8 cellular contexts compared by ENCODE assay signal in genomic region chr16:86517652-86518258, GRCh38. TPM values are rescaled to one million over a fixed set of nuclear protein-coding genes. Genes with fewer than 3 reads are reported as not detected.
DNase-seq lines count a peak whose midpoint lies in the region; ATAC-seq lines count a peak whose summit lies in the region.

No MANE protein-coding gene starts in this region.

- peaks cover 65% of the 10 kb centered on the region for H3K27me3 Mint-ChIP-seq in activated naive CD8-positive, alpha-beta T cell treated with anti-CD3 and anti-CD28 coated beads, Interleukin-2, amount 50 U/mL, for 24 hours

- intact Hi-C loops in left cardiac atrium (cut with DNase I) = loop anchor here (2.0 to 5.0 kb wide), 4 partner anchors 175 to 695 kb away; no protein-coding TSS in a partner anchor

- H3K27ac Mint-ChIP-seq in activated naive CD8-positive, alpha-beta T cell treated with anti-CD3 and anti-CD28 coated beads, Interleukin-2, amount 50 U/mL, for 24 hours = no peak overlapping the region

- DNase-seq in SIG-M5 treated with dmso at 0.1 percent for 504 hours (lab: John Stamatoyannopoulos, UW; ENCODE audit: unreplicated experiment) (peak; percentile 16), SIG-M5 (lab: John Stamatoyannopoulos, UW) (no peak), LoVo (ENCODE audit: low spot score) (peak; percentile 54), left cardiac atrium (peak; percentile 68), renal cortical epithelial cell (ENCODE audit: low read depth) (peak; percentile 8), germinal center (ENCODE audit: low spot score) (no peak)
- peak; percentile 49 for DNase-seq in activated naive CD8-positive, alpha-beta T cell treated with anti-CD3 and anti-CD28 coated beads, Interleukin-2, amount 50 U/mL, for 24 hours

- peaks cover 9% of the 10 kb centered on the region for H3K4me1 Mint-ChIP-seq in activated naive CD8-positive, alpha-beta T cell treated with anti-CD3 and anti-CD28 coated beads, Interleukin-2, amount 50 U/mL, for 24 hours

- ATAC-seq in activated naive CD8-positive, alpha-beta T cell treated with anti-CD3 and anti-CD28 coated beads, Interleukin-2, amount 50 U/mL, for 24 hours = peak; percentile 52
- ATAC-seq in left cardiac atrium = peak; percentile 78 to 79
- ATAC-seq in HG02852 (IDR thresholded peaks at IDR 0.05; ENCODE audit: unreplicated experiment) = no peak

- no peak overlapping the region for H3K4me3 Mint-ChIP-seq in activated naive CD8-positive, alpha-beta T cell treated with anti-CD3 and anti-CD28 coated beads, Interleukin-2, amount 50 U/mL, for 24 hours

- no peaks in the 10 kb centered on the region for H3K36me3 Mint-ChIP-seq in activated naive CD8-positive, alpha-beta T cell treated with anti-CD3 and anti-CD28 coated beads, Interleukin-2, amount 50 U/mL, for 24 hours (ENCODE audit: low read depth)

- no peaks in the 10 kb centered on the region for H3K9me3 Mint-ChIP-seq in activated naive CD8-positive, alpha-beta T cell treated with anti-CD3 and anti-CD28 coated beads, Interleukin-2, amount 50 U/mL, for 24 hours

RNA-seq across cellular contexts. Expression of gene FOXF1, which starts 7.4 kb away (rescaled TPM):
- total RNA-seq in left cardiac atrium (under 1 TPM; 0.24 to 0.41 TPM), renal cortical epithelial cell (not detected in 2 replicates)

RNA-seq across cellular contexts. Expression of gene MTHFSD, which starts 37.3 kb away (rescaled TPM):
- 10 to 100 TPM; 10.3 to 12.4 TPM for total RNA-seq in left cardiac atrium
- total RNA-seq in renal cortical epithelial cell = 7.5 and 18.5 TPM in 2 replicates

RNA-seq across cellular contexts. Expression of gene FOXC2, which starts 48.9 kb away (rescaled TPM):
- total RNA-seq in left cardiac atrium = 1 to 10 TPM; 1.9 to 5.3 TPM
- total RNA-seq in renal cortical epithelial cell = 0.17 and 0.35 TPM in 2 replicates

Comparison
In these comparisons a context has a peak if more than half of its experiments do, and no peak if none do; other contexts are left out.
1. DNase-seq: peak in SIG-M5 treated with dmso at 0.1 percent for 504 hours (single experiment), LoVo (single experiment), activated naive CD8-positive, alpha-beta T cell treated with anti-CD3 and anti-CD28 coated beads, Interleukin-2, amount 50 U/mL, for 24 hours (single experiment), left cardiac atrium (single experiment) and renal cortical epithelial cell (single experiment); none in SIG-M5 (single experiment) and germinal center (single experiment).